8 cellular contexts compared by ENCODE assay signal in genomic region chr6:149648148-149649145, GRCh38. TPM values are rescaled to one million over a fixed set of nuclear protein-coding genes. Genes with fewer than 3 reads are reported as not detected.
DNase-seq lines count a peak whose midpoint lies in the region; ATAC-seq, FAIRE-seq and TF ChIP-seq lines count a peak whose summit lies in the region.

KATNA1 (minus strand) TSS chr6:149648714; CDS start chr6:149638547, 10,167 bp downstream.

- peak; percentile 95 for FAIRE-seq in HepG2 (lab: Jason Lieb, UNC)

- H3K4me3 Mint-ChIP-seq in CD14-positive monocyte, result peak within 1 kb of the TSS; percentile 92 to 95

- H3K4me1 ChIP-seq in HepG2 (ENCODE audit: insufficient read depth, low read length), result peaks cover 25% of the 10 kb centered on the region

- H3K4me2 ChIP-seq in HepG2 (ENCODE audit: low read depth, low read length), result peak within 1 kb of the TSS; percentile 86

- ATAC-seq in GM19395 (IDR thresholded peaks at IDR 0.05; ENCODE audit: unreplicated experiment), result peak; percentile 84
- ATAC-seq in HG03558 (IDR thresholded peaks at IDR 0.05; ENCODE audit: extremely low read depth, unreplicated experiment), result peak; percentile 74
- ATAC-seq in HepG2, result peak; percentile 98

- peak within 1 kb of the TSS; percentile 78 for H3K27ac ChIP-seq in HepG2 (ENCODE audit: extremely low read length, insufficient read depth, low read length)

- H3K9me3 ChIP-seq in HepG2 (ENCODE audit: low read length), result no peaks in the 10 kb centered on the region

- POLR2A ChIA-PET in HepG2 (lab: Yijun Ruan, JAX), result interaction anchor here (1.1 to 2.8 kb wide), 3 partner anchors 54 to 69 kb away, joined by 3 to 8 read pairs (median 5); partner anchors contain the start of gene LATS1

- TF ChIP-seq EP300 in HepG2 (IDR thresholded peaks at IDR 0.05; ENCODE audit: low read depth in 2 of 2, low read length in 2 of 2) (peak in 1 of 2 experiments; percentile 41; a peak in 1 of 4 replicates), HepG2 (CRISPR knock-in tag; IDR thresholded peaks at IDR 0.05; ENCODE audit: borderline replicate concordance) (peak; percentile 80)

- peaks cover 25% of the 10 kb centered on the region for H3K4me1 Mint-ChIP-seq in CD14-positive monocyte

- peak within 1 kb of the TSS; percentile 74 for H3K9ac ChIP-seq in HepG2 (ENCODE audit: insufficient read depth, low read depth, low read length)

- CTCF ChIA-PET in HepG2 (lab: Yijun Ruan, JAX; ENCODE audit: low intra/inter-chr PET ratio, low total read pairs), result no interaction called here

- peak within 1 kb of the TSS; percentile 87 for H2AFZ ChIP-seq in HepG2 (ENCODE audit: low read length)

- TF ChIP-seq POLR2A in HepG2 (IDR thresholded peaks at IDR 0.05; ENCODE audit: insufficient read depth in 1 of 2, low read depth in 2 of 2, low read length in 2 of 2), result peak; percentile 94 to 96

- H4K20me1 ChIP-seq in HepG2 (ENCODE audit: insufficient read depth, low read length), result no peaks in the 10 kb centered on the region

- WGBS in HepG2 (ENCODE audit: low lambda C conversion rate), result 2% methylated on average over 38 of the region's 69 CpGs

- H3K36me3 ChIP-seq in HepG2 (replicated peaks in 1 of 2; ENCODE audit: control insufficient read depth in 1 of 2, insufficient read depth in 2 of 2, low read length in 2 of 2), result no peaks in the 10 kb centered on the region

- H3K27me3 Mint-ChIP-seq in CD14-positive monocyte (ENCODE audit: low read depth in 3 of 3), result peaks cover 0 to 2% (median 2%) of the 10 kb centered on the region in 3 donors

- intact Hi-C loops in CD14-positive monocyte (cut with micrococcal nuclease) (no loop called here), HepG2 (cut with micrococcal nuclease; ENCODE audit: unreplicated experiment) (loop anchor here (1.0 to 5.0 kb wide), 3 partner anchors 82 to 184 kb away; partner anchors contain the start of genes GINM1 and PPIL4)

- H3K4me3 ChIP-seq in HepG2 (replicated peaks in 1 of 3; ENCODE audit: insufficient read depth in 1 of 3, low read depth in 2 of 3, low read length in 3 of 3), result peak within 1 kb of the TSS; percentile 74 to 85 (median 84)

- BruUV-seq in HepG2 (replicated peaks; lab: Mats Ljungman, UMichigan), result TSS peak; percentile 74

- no peaks in the 10 kb centered on the region; a peak in 1 of 5 replicates for H3K27me3 ChIP-seq in HepG2 (ENCODE audit: control insufficient read depth in 1 of 2, insufficient read depth in 2 of 2, low read length in 2 of 2)

- peak within 1 kb of the TSS; percentile 71 to 92 (median 86) for H3K27ac Mint-ChIP-seq in CD14-positive monocyte

- DNase-seq in CD14-positive monocyte (ENCODE audit: low spot score) (peak; percentile 62), NCI-H748 (lab: John Stamatoyannopoulos, UW; ENCODE audit: unreplicated experiment) (peak; percentile 95), dermis blood vessel endothelial cell (peak; percentile 82), HepG2 (ENCODE audit: low spot score) (peak; percentile 96)
- peak; percentile 75 to 79 for DNase-seq in activated CD4-positive, alpha-beta T cell treated with anti-CD3 and anti-CD28 coated beads, Interleukin-2, amount 50 U/mL, for 4 hours
- peak; percentile 84 to 89 for DNase-seq in stimulated activated CD4-positive, alpha-beta T cell treated with anti-CD3 and anti-CD28 coated beads, Interleukin-2, amount 100 ng/mL, for 48 hours

- peaks cover 0 to 2% (median 0%) of the 10 kb centered on the region in 7 donors for H3K9me3 Mint-ChIP-seq in CD14-positive monocyte

- in situ Hi-C loops in HepG2 (cut with HindIII; ENCODE audit: extremely low pct_ligation_motif_present, low pct_unique_long_range_greater_than_20kb), result loop anchor here (5.0 kb wide), 1 partner anchor 81 kb away; the partner anchor contains the start of gene GINM1

- peak; percentile 71 for TF ChIP-seq RAD21 in HepG2 (CRISPR knock-in tag; IDR thresholded peaks at IDR 0.05)

- H3K79me2 ChIP-seq in HepG2 (ENCODE audit: insufficient read depth, low read length), result peaks cover 27% of the 10 kb centered on the region

- TF ChIP-seq CTCF in CD14-positive monocyte (IDR thresholded peaks at IDR 0.05) (no peak), HepG2 (CRISPR knock-in tag; IDR thresholded peaks at IDR 0.05) (peak; percentile 68)

- H3K36me3 Mint-ChIP-seq in CD14-positive monocyte, result no peaks in the 10 kb centered on the region

TF ChIP-seq in HepG2, 621 proteins besides CTCF, POLR2A, EP300 and RAD21 (continues in another document):
- TF ChIP-seq NKX3-1 (CRISPR knock-in tag; IDR thresholded peaks at IDR 0.05), result peak; percentile 99
- TF ChIP-seq ZNF574 (CRISPR knock-in tag; IDR thresholded peaks at IDR 0.05), result peak; percentile 95
- peak; percentile 99 for TF ChIP-seq ZIK1 (CRISPR knock-in tag; IDR thresholded peaks at IDR 0.05; ENCODE audit: borderline replicate concordance, low read depth)
- TF ChIP-seq CC2D1A (CRISPR knock-in tag; IDR thresholded peaks at IDR 0.05), result 0 out of 2 replicates have a peak, but pooled peaks have one; percentile 82
- peak; percentile 98 for TF ChIP-seq MEIS2 (CRISPR knock-in tag; IDR thresholded peaks at IDR 0.05)
- peak; percentile 99 for TF ChIP-seq ZNF761 (CRISPR knock-in tag; conservative IDR thresholded peaks at IDR 0.05)
- TF ChIP-seq CENPBD1 (CRISPR knock-in tag; IDR thresholded peaks at IDR 0.05; ENCODE audit: borderline replicate concordance, low read depth), result no peak; the same call in 1 of the 2 replicates
- peak; percentile 46; the same call in 1 of the 2 replicates for TF ChIP-seq JUNB (CRISPR knock-in tag; IDR thresholded peaks at IDR 0.05; ENCODE audit: borderline replicate concordance)
- TF ChIP-seq ZNF414 (CRISPR knock-in tag; IDR thresholded peaks at IDR 0.05), result peak; percentile 93
- peak; percentile 23; the same call in 1 of the 2 replicates for TF ChIP-seq ZNF3 (CRISPR knock-in tag; IDR thresholded peaks at IDR 0.05)
- TF ChIP-seq ZNF20 (CRISPR knock-in tag; IDR thresholded peaks at IDR 0.05), result no peak

RNA-seq across cellular contexts. Expression of gene KATNA1, which starts in this region (rescaled TPM):
- polyA plus RNA-seq in CD14-positive monocyte (10 to 100 TPM; 11.4 to 14.5 TPM), HepG2 (2011; rRNA removed) (11.4 and 14.8 TPM in 2 replicates)
- total RNA-seq in dermis blood vessel endothelial cell (20.3 and 22.8 TPM in 2 replicates), HepG2 (2016; rRNA removed; fragmentation: Illumina TruSeq; extraction: Trizol) (25.3 and 31.2 TPM in 2 replicates)
- total RNA-seq in HepG2 (2016; cell fraction: cytosol; rRNA removed; fragmentation: Illumina TruSeq; extraction: Trizol; ENCODE audit: low read depth), result 10.4 and 11.0 TPM in 2 replicates
- 23.4 and 33.3 TPM in 2 replicates for total RNA-seq in HepG2 (2016; cell fraction: insoluble cytoplasmic fraction; rRNA removed; fragmentation: Illumina TruSeq; extraction: Trizol)
- total RNA-seq in HepG2 (2016; cell fraction: membrane; rRNA removed; fragmentation: Illumina TruSeq; extraction: Trizol), result 11.0 and 11.6 TPM in 2 replicates
- 17.1 and 17.8 TPM in 2 replicates for total RNA-seq in HepG2 (2016; cell fraction: nucleus; rRNA removed; fragmentation: Illumina TruSeq; extraction: Trizol)
- polyA plus RNA-seq in HepG2 (2011; cell fraction: cytosol; rRNA removed), result 6.7 and 9.1 TPM in 2 replicates
- 6.9 and 8.6 TPM in 2 replicates for polyA plus RNA-seq in HepG2 (2011; cell fraction: nucleus; rRNA removed)
- polyA plus RNA-seq in HepG2 (2012), result 13.2 and 16.3 TPM in 2 replicates
- polyA plus RNA-seq in HepG2 (2016; cell fraction: cytosol; fragmentation: Illumina TruSeq; extraction: Trizol; ENCODE audit: low read depth), result 4.5 and 5.5 TPM in 2 replicates
- 28.1 and 31.5 TPM in 2 replicates for polyA plus RNA-seq in HepG2 (2016; cell fraction: insoluble cytoplasmic fraction; fragmentation: Illumina TruSeq; extraction: Trizol; ENCODE audit: low read depth)
- polyA plus RNA-seq in HepG2 (2016; cell fraction: membrane; fragmentation: Illumina TruSeq; extraction: Trizol; ENCODE audit: low read depth), result 5.3 and 6.0 TPM in 2 replicates
- polyA plus RNA-seq in HepG2 (2016; cell fraction: nucleus; fragmentation: Illumina TruSeq; extraction: Trizol; ENCODE audit: insufficient read depth, low read depth), result 22.4 and 25.3 TPM in 2 replicates
- polyA minus RNA-seq in HepG2 (2011; rRNA and poly(A)+ RNA removed; ENCODE audit: low replicate concordance), result 4.5 and 8.0 TPM in 2 replicates
- polyA minus RNA-seq in HepG2 (2011; cell fraction: cytosol; rRNA and poly(A)+ RNA removed), result 11.1 and 11.4 TPM in 2 replicates
- polyA minus RNA-seq in HepG2 (2011; cell fraction: nucleus; rRNA and poly(A)+ RNA removed), result 24.8 and 26.4 TPM in 2 replicates

Comparison
In these comparisons a context has a peak if more than half of its experiments do, and no peak if none do; other contexts are left out.
1. Peak in every context shown above with its lines: DNase-seq, ATAC-seq, H3K4me3 ChIP-seq and H3K27ac ChIP-seq.